1 cellular context compared by ENCODE assay signal in the genomic region with DNA sequence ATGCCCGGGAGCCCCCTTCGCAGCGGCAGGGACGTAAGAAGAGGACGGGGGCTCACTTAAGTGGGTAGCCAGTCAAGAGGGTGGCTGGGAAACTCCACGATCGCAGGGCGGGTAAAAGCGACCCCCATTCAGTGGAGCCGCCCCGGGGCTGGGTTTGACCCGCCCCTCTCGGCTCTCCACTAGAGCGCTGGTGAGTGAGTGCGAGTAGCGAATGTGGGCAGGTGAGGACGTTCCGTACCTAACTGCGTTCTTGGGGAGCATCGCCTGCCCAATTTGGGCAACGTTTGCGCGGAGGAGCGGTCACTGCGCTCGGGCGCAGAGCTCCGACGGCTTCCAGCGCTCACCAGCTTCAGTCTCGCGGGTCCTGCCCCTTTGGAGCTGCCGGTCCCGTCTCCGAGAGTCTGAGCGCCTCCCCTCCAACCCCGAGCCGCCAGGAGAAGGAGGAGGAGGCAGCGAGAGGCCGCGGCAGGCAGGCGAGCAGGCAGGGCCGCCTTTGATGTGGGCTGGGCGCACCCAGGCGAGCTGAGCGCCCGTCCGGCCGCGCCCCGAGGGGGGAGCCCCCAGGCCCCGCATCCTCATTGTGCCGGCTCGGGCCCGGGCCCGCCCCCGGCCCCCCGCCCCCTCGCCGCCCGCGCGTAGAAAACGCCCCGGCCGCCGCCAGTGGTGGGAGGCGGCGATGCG.
TF ChIP-seq lines count a peak whose summit lies in the region.

A gene with protein sequence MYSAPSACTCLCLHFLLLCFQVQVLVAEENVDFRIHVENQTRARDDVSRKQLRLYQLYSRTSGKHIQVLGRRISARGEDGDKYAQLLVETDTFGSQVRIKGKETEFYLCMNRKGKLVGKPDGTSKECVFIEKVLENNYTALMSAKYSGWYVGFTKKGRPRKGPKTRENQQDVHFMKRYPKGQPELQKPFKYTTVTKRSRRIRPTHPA (plus strand): TSS at position 666 of the 681 bp plus-strand sequence. CDS start 553 bp downstream, outside the sequence.

TF ChIP-seq in liver, 16 proteins besides CTCF, POLR2A, EP300 and RAD21 (continued from another document):
- TF ChIP-seq, protein P1, sequence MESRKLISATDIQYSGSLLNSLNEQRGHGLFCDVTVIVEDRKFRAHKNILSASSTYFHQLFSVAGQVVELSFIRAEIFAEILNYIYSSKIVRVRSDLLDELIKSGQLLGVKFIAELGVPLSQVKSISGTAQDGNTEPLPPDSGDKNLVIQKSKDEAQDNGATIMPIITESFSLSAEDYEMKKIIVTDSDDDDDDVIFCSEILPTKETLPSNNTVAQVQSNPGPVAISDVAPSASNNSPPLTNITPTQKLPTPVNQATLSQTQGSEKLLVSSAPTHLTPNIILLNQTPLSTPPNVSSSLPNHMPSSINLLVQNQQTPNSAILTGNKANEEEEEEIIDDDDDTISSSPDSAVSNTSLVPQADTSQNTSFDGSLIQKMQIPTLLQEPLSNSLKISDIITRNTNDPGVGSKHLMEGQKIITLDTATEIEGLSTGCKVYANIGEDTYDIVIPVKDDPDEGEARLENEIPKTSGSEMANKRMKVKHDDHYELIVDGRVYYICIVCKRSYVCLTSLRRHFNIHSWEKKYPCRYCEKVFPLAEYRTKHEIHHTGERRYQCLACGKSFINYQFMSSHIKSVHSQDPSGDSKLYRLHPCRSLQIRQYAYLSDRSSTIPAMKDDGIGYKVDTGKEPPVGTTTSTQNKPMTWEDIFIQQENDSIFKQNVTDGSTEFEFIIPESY (IDR thresholded peaks at IDR 0.05), result no peak
- TF ChIP-seq YY1 (IDR thresholded peaks at IDR 0.05), result no peak
